ENCODE assay signal across 8 cellular contexts in genomic region chr6:160767647-160768019, GRCh38.
DNase-seq lines count a peak whose midpoint lies in the region; ATAC-seq and TF ChIP-seq lines count a peak whose summit lies in the region.

No MANE protein-coding gene starts in this region.

- no peak overlapping the region for H2BK120ac ChIP-seq in H9 (ENCODE audit: low read depth, low read length, poor library complexity, severe bottlenecking)

- H3K23me2 ChIP-seq in H9 (ENCODE audit: insufficient read length, low read depth, low read length, poor library complexity, severe bottlenecking): no peaks in the 10 kb centered on the region

- no peak overlapping the region for H2AK5ac ChIP-seq in H9 (ENCODE audit: insufficient read length, low read length)

- H2BK15ac ChIP-seq in H9 (ENCODE audit: low read depth, low read length): no peak overlapping the region

- no peak overlapping the region for H3K27ac ChIP-seq in H9 (ENCODE audit: insufficient read length, low read depth, low read length)

- H3K27me3 Mint-ChIP-seq in H9 (ENCODE audit: low read depth) (peaks cover 23% of the 10 kb centered on the region), natural killer cell (ENCODE audit: low read depth in 2 of 2) (peaks cover 16 to 23% of the 10 kb centered on the region in 2 donors), Caco-2 (ENCODE audit: insufficient read depth, unreplicated experiment) (no peaks in the 10 kb centered on the region)
- H3K27me3 Mint-ChIP-seq in activated naive CD8-positive, alpha-beta T cell treated with anti-CD3 and anti-CD28 coated beads, Interleukin-2, amount 10 ng/mL, durations not matched to agents 7 days and 5 days: peaks cover 29% of the 10 kb centered on the region

- TF ChIP-seq CTCF in H9 (conservative IDR thresholded peaks at IDR 0.05) (peak; percentile 33; the same call in 1 of the 3 replicates), natural killer cell (IDR thresholded peaks at IDR 0.05) (peak; percentile 17), Caco-2 (IDR thresholded peaks at IDR 0.05; ENCODE audit: insufficient read depth in 1 of 2, low read depth in 1 of 2, low read length in 1 of 2, severe bottlenecking in 1 of 2, unreplicated experiment in 1 of 2) (no peak), mucosa of descending colon (IDR thresholded peaks at IDR 0.05) (no peak)

- no peaks in the 10 kb centered on the region for H3K36me3 ChIP-seq in Caco-2 (ENCODE audit: control insufficient read depth, insufficient read depth, low read length)
- no peaks in the 10 kb centered on the region for H3K36me3 ChIP-seq in mucosa of descending colon (ENCODE audit: low read depth)

- no peak overlapping the region for H2AFZ ChIP-seq in H9 (ENCODE audit: low read length)

- peak overlapping the region; percentile 57 for H3K4me2 ChIP-seq in H9 (ENCODE audit: insufficient read depth, insufficient read length, low read length)

- H3K79me1 ChIP-seq in H9 (ENCODE audit: insufficient read depth, low read depth, low read length, poor library complexity, severe bottlenecking): no peaks in the 10 kb centered on the region

- H2BK12ac ChIP-seq in H9 (ENCODE audit: insufficient read length, low read depth, low read length): no peak overlapping the region

- no peak overlapping the region for H3K9ac ChIP-seq in H9 (ENCODE audit: extremely low read depth, insufficient read length, low read length)

- H2BK20ac ChIP-seq in H9 (ENCODE audit: low read depth, low read length, poor library complexity, severe bottlenecking): no peak overlapping the region

- H3T11ph ChIP-seq in H9 (ENCODE audit: low read length): no peak overlapping the region

- H3K9me3 Mint-ChIP-seq in H9 (peaks cover 0 to 2% of the 10 kb centered on the region in 2 experiments; a peak in 2 of 5 replicates), natural killer cell (peaks cover 1% of the 10 kb centered on the region in 2 donors), Caco-2 (ENCODE audit: unreplicated experiment) (peaks cover 5% of the 10 kb centered on the region)
- H3K9me3 Mint-ChIP-seq in activated naive CD8-positive, alpha-beta T cell treated with anti-CD3 and anti-CD28 coated beads, Interleukin-2, amount 10 ng/mL, durations not matched to agents 7 days and 5 days: peaks cover 2% of the 10 kb centered on the region

- BruUV-seq in Caco-2 (replicated peaks; lab: Mats Ljungman, UMichigan): no TSS peak

- POLR2A ChIA-PET in activated naive CD8-positive, alpha-beta T cell treated with anti-CD3 and anti-CD28 coated beads, Interleukin-2, amount 10 ng/mL, durations not matched to agents 7 days and 5 days (lab: Charles Lee): no interaction called here
- POLR2A ChIA-PET in Caco-2 (lab: Charles Lee): no interaction called here

- H3K27ac Mint-ChIP-seq in H9 (no peak overlapping the region), natural killer cell (no peak overlapping the region), Caco-2 (ENCODE audit: unreplicated experiment) (no peak overlapping the region)
- no peak overlapping the region for H3K27ac Mint-ChIP-seq in activated naive CD8-positive, alpha-beta T cell treated with anti-CD3 and anti-CD28 coated beads, Interleukin-2, amount 10 ng/mL, durations not matched to agents 7 days and 5 days

- H3K27me3 ChIP-seq in H9 (ENCODE audit: insufficient read depth, low read length) (no peaks in the 10 kb centered on the region; the same call in 1 of the 2 replicates), Caco-2 (replicated peaks; ENCODE audit: control insufficient read depth, insufficient read depth, low read length) (no peaks in the 10 kb centered on the region)

- no peak overlapping the region for H3K23ac ChIP-seq in H9 (ENCODE audit: insufficient read length, low read depth, low read length)

- CTCF ChIA-PET in Caco-2 (lab: Charles Lee): no interaction called here

- no peak overlapping the region for H3K56ac ChIP-seq in H9 (ENCODE audit: insufficient read length, low read depth, low read length)

- H4K91ac ChIP-seq in H9 (ENCODE audit: insufficient read length, low read depth, low read length): no peak overlapping the region

- DNase-seq in H9: no peak
- no peak for DNase-seq in activated naive CD8-positive, alpha-beta T cell treated with anti-CD3 and anti-CD28 coated beads, Interleukin-2, amount 10 ng/mL, durations not matched to agents 7 days and 5 days
- no peak for DNase-seq in natural killer cell
- no peak for DNase-seq in Caco-2
- no peak for DNase-seq in mucosa of descending colon
- DNase-seq in AG20443 (ENCODE audit: low spot score): no peak

- H3K79me2 ChIP-seq in H9 (ENCODE audit: insufficient read depth, low read length): no peaks in the 10 kb centered on the region

- H3K9me3 ChIP-seq in H9 (ENCODE audit: control insufficient read depth, low read depth, low read length) (no peaks in the 10 kb centered on the region), Caco-2 (no peaks in the 10 kb centered on the region; the same call in 1 of the 2 replicates), mucosa of descending colon (no peaks in the 10 kb centered on the region)

- intact Hi-C loops in natural killer cell (cut with micrococcal nuclease) (no loop called here), Caco-2 (cut with micrococcal nuclease; ENCODE audit: unreplicated experiment) (no loop called here), mucosa of descending colon (cut with DNase I, micrococcal nuclease) (no loop called here)

- H3K18ac ChIP-seq in H9 (ENCODE audit: insufficient read length, low read depth, low read length): no peak overlapping the region

- no CpG with 5 or more reads among the region's 5 CpGs for WGBS in H9 (ENCODE audit: extremely low coverage, insufficient read length, low lambda C conversion rate)

- H2BK5ac ChIP-seq in H9 (ENCODE audit: insufficient read length, low read length): no peak overlapping the region

- 0 out of 7 replicates have a peak, but pooled peaks cover 0 to 2% (median 0%) of the 10 kb centered on the region in 3 experiments for H3K36me3 Mint-ChIP-seq in H9 (ENCODE audit: insufficient read depth in 1 of 3, low read depth in 3 of 3)
- no peaks in the 10 kb centered on the region for H3K36me3 Mint-ChIP-seq in activated naive CD8-positive, alpha-beta T cell treated with anti-CD3 and anti-CD28 coated beads, Interleukin-2, amount 10 ng/mL, durations not matched to agents 7 days and 5 days
- no peaks in the 10 kb centered on the region for H3K36me3 Mint-ChIP-seq in natural killer cell
- H3K36me3 Mint-ChIP-seq in Caco-2 (ENCODE audit: insufficient read depth, unreplicated experiment): no peaks in the 10 kb centered on the region

- no peak overlapping the region for H4K5ac ChIP-seq in H9 (ENCODE audit: insufficient read length, low read depth, low read length)

- peaks cover 10 to 21% of the 10 kb centered on the region in 2 experiments for H3K4me1 Mint-ChIP-seq in H9
- H3K4me1 Mint-ChIP-seq in activated naive CD8-positive, alpha-beta T cell treated with anti-CD3 and anti-CD28 coated beads, Interleukin-2, amount 10 ng/mL, durations not matched to agents 7 days and 5 days: peaks cover 2% of the 10 kb centered on the region
- H3K4me1 Mint-ChIP-seq in natural killer cell: peaks cover 0 to 4% of the 10 kb centered on the region in 2 donors
- no peaks in the 10 kb centered on the region for H3K4me1 Mint-ChIP-seq in Caco-2 (ENCODE audit: low read depth, unreplicated experiment)

- H3K14ac ChIP-seq in H9 (ENCODE audit: insufficient read depth, low read length): no peak overlapping the region

- H3K4me3 ChIP-seq in Caco-2 (ENCODE audit: low read depth, low read length): no peak overlapping the region
- H3K4me3 ChIP-seq in mucosa of descending colon: no peak overlapping the region

- no peak overlapping the region for H4K8ac ChIP-seq in H9 (replicated peaks; ENCODE audit: insufficient read length, low read depth, low read length)

- H3K4me3 Mint-ChIP-seq in H9: peak overlapping the region; percentile 83 to 90
- peak overlapping the region; percentile 71 for H3K4me3 Mint-ChIP-seq in activated naive CD8-positive, alpha-beta T cell treated with anti-CD3 and anti-CD28 coated beads, Interleukin-2, amount 10 ng/mL, durations not matched to agents 7 days and 5 days
- no peak overlapping the region for H3K4me3 Mint-ChIP-seq in natural killer cell
- H3K4me3 Mint-ChIP-seq in Caco-2 (ENCODE audit: unreplicated experiment): no peak overlapping the region

- no peaks in the 10 kb centered on the region for H4K20me1 ChIP-seq in H9 (ENCODE audit: control insufficient read depth, insufficient read depth, insufficient read length)

- ATAC-seq in GM18519 (IDR thresholded peaks at IDR 0.05; ENCODE audit: low FRiP score, unreplicated experiment) (peak; percentile 20), natural killer cell (no peak), HG02970 (IDR thresholded peaks at IDR 0.05; ENCODE audit: low FRiP score, unreplicated experiment) (no peak), mucosa of descending colon (no peak)
- ATAC-seq in activated naive CD8-positive, alpha-beta T cell treated with anti-CD3 and anti-CD28 coated beads, Interleukin-2, amount 10 ng/mL, durations not matched to agents 7 days and 5 days (ENCODE audit: low read depth): no peak

- H3K4ac ChIP-seq in H9 (ENCODE audit: low read depth, low read length): no peak overlapping the region

- H3K4me1 ChIP-seq in H9 (ENCODE audit: insufficient read depth, low read length): no peaks in the 10 kb centered on the region
- H3K4me1 ChIP-seq in Caco-2: no peaks in the 10 kb centered on the region
- H3K4me1 ChIP-seq in mucosa of descending colon (ENCODE audit: low read depth): no peaks in the 10 kb centered on the region

Comparison
In these comparisons a context has a peak if more than half of its experiments do, and no peak if none do; other contexts are left out.
1. H3K4me3 Mint-ChIP-seq: peak in H9 (2 of 2) and activated naive CD8-positive, alpha-beta T cell treated with anti-CD3 and anti-CD28 coated beads, Interleukin-2, amount 10 ng/mL, durations not matched to agents 7 days and 5 days (single experiment); none in natural killer cell (single experiment) and Caco-2 (single experiment).
2. CTCF ChIP-seq: peak in H9 (single experiment) and natural killer cell (single experiment); none in Caco-2 (0 of 2) and mucosa of descending colon (single experiment).